ENCODE assay signal across 12 cellular contexts in the genomic region with DNA sequence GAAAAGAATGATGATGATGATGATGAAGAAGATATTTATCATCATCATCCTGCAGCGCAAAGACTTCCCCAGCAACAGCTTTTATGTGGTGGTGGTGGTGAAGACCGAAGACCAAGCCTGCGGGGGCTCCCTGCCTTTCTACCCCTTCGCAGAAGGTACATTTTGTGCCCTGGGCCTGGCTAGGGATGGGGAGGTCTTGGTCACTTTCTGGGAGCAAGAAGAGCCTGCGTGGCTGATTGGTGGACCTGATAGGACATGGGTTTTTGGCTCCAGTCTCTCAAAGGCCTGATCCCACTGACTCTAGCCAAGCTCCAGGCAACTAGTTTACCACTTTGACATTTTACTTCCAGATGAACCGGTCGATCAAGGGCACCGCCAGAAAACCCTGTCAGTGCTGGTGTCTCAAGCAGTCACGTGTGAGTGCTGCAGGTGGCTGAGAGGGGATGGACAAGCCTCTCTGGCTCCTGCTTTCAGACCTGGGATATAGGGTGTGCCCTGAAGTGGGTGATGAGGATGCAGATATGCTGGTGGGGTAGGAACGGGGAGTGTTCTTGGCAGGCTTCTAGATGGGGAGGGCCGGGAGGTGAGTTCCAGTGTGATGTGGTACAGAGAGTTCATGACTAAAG. TPM values are rescaled to one million over a fixed set of nuclear protein-coding genes. Genes with fewer than 3 reads are reported as not detected.
DNase-seq lines count a peak whose midpoint lies in the region; ATAC-seq and TF ChIP-seq lines count a peak whose summit lies in the region.
"Had no signal": no experiment of that assay in that cellular context is flagged by ENCODE, and none has a peak within 500 bp of the region (broad histone marks: within the 10 kb centered on the region; RNA-seq: fewer than 3 reads in every experiment).

No MANE protein-coding gene starts in this region.

- H3K27me3 ChIP-seq in heart right ventricle = no peaks in the 10 kb centered on the region
- H3K27me3 ChIP-seq: esophagus muscularis mucosa had no signal

- no peak overlapping the region for H3K27ac ChIP-seq in heart right ventricle
- H3K27ac ChIP-seq: esophagus muscularis mucosa had no signal

- DNase-seq in cardiac septum (ENCODE audit: low spot score) = peak; percentile 55
- DNase-seq in heart right ventricle = no peak
- peak; percentile 54 for DNase-seq in islet precursor cell
- peak; percentile 44 for DNase-seq in ureter (ENCODE audit: low spot score)
- no peak for DNase-seq in cerebellar nuclear complex (lab: John Stamatoyannopoulos, UW)
- DNase-seq: activated CD4-positive, CD25-positive, alpha-beta regulatory T cell treated with anti-CD3 and anti-CD28 coated beads, Interleukin-2, amount 50 U/mL, for 72 hours; caudate nucleus; GOT3; NCI-H2171 treated with DMSO at 0.1 percent for 48 hours; stimulated activated CD4-positive, alpha-beta T cell treated with anti-CD3 and anti-CD28 coated beads, Interleukin-4, amount 100 ng/mL, for 1 hour had no signal

- TF ChIP-seq CTCF in heart right ventricle (IDR thresholded peaks at IDR 0.05) = no peak

- H3K36me3 ChIP-seq in heart right ventricle = peaks cover 0 to 73% (median 44%) of the 10 kb centered on the region in 9 donors

- peaks cover 14 to 36% (median 23%) of the 10 kb centered on the region in 9 donors for H3K4me1 ChIP-seq in heart right ventricle

- 93% methylated on average over 11 of the region's 11 CpGs for WGBS in heart right ventricle, 2 donors

- intact Hi-C loops in cardiac septum (cut with DNase I) = no loop called here
- intact Hi-C loops in heart right ventricle (cut with DNase I) = loop anchor here in 6 of 10 donors (2.0 to 5.0 kb wide), 4 partner anchors 15 to 43 kb away; a partner anchor contains a TSS

- ATAC-seq in heart right ventricle (no peak), GM19395 (IDR thresholded peaks at IDR 0.05; ENCODE audit: unreplicated experiment) (no peak)

- no peaks in the 10 kb centered on the region for H3K9me3 ChIP-seq in heart right ventricle
- H3K9me3 ChIP-seq: esophagus muscularis mucosa had no signal

- no peak overlapping the region for H3K4me3 ChIP-seq in heart right ventricle
- H3K4me3 ChIP-seq: esophagus muscularis mucosa had no signal

RNA-seq across cellular contexts. Expression of a gene that starts 5.3 kb away (rescaled TPM):
- total RNA-seq in cardiac septum (25.3 TPM), heart right ventricle (10 to 100 TPM; 16.2 to 33.6 (median 22.0) TPM), ureter (36.5 TPM)
- polyA plus RNA-seq in heart right ventricle = 10 to 100 TPM; 13.0 to 28.1 TPM

RNA-seq across cellular contexts. Expression of a gene that starts 15.3 kb away (rescaled TPM):
- total RNA-seq in cardiac septum (317 TPM), heart right ventricle (100 to 1,000 TPM in 5 of 10 donors, 10 to 100 TPM in 5; 71.7 to 215 (median 99.9) TPM), ureter (1,521 TPM)
- 100 to 1,000 TPM; 319 to 883 TPM for polyA plus RNA-seq in heart right ventricle

RNA-seq across cellular contexts. Expression of a gene that starts 39.8 kb away (rescaled TPM):
- total RNA-seq in cardiac septum (68.9 TPM), heart right ventricle (10 to 100 TPM; 48.8 to 71.5 (median 64.2) TPM), ureter (77.2 TPM)
- 10 to 100 TPM; 18.7 to 21.6 TPM for polyA plus RNA-seq in heart right ventricle

RNA-seq across cellular contexts. Expression of a gene that starts 48.0 kb away (rescaled TPM):
- total RNA-seq in cardiac septum = 45.5 TPM
- 10 to 100 TPM; 20.5 to 33.6 (median 26.2) TPM for total RNA-seq in heart right ventricle
- polyA plus RNA-seq in heart right ventricle = 10 to 100 TPM; 29.8 to 47.0 TPM
- 99.6 TPM for total RNA-seq in ureter

RNA-seq across cellular contexts. Expression of a gene that starts 48.6 kb away (rescaled TPM):
- total RNA-seq in cardiac septum (27.6 TPM), heart right ventricle (10 to 100 TPM; 20.3 to 33.5 (median 27.6) TPM), ureter (32.1 TPM)
- polyA plus RNA-seq in heart right ventricle = 1 to 10 TPM; 7.3 to 7.7 TPM

Comparison
In these comparisons a context has a peak if more than half of its experiments do, and no peak if none do; other contexts are left out.
1. DNase-seq: peak in cardiac septum (single experiment), islet precursor cell (single experiment) and ureter (single experiment); none in heart right ventricle (0 of 2) and cerebellar nuclear complex (0 of 2).